In the genomic region with DNA sequence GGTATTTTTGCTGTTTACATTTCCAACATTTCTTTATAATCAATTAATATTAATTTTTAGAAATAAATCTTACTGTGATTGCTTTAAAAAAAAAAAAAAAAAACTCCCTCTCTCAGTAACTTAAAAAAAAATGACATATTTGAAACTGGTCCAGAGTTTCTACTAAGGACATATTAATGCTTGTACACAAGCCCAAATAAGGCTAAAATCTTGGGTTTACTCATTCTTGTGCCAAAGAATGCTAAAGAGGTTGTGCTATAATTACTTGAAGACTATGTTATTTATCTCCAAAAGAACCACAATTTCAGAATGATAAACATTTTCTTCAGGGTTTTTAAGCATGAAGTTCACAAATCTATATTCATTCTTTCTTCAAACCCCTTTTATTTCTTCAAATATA, we compare ENCODE assay signal across 15 cellular contexts. TPM values are rescaled to one million over a fixed set of nuclear protein-coding genes. Genes with fewer than 3 reads are reported as not detected.
DNase-seq lines count a peak whose midpoint lies in the region; ATAC-seq, FAIRE-seq and TF ChIP-seq lines count a peak whose summit lies in the region.
"Had no signal": no experiment of that assay in that cellular context is flagged by ENCODE, and none has a peak within 500 bp of the region (broad histone marks: within the 10 kb centered on the region; RNA-seq: fewer than 3 reads in every experiment).

No MANE protein-coding gene starts in this region.

- peak overlapping the region; percentile 68 for H3K27ac Mint-ChIP-seq in activated naive CD4-positive, alpha-beta T cell treated with anti-CD3 and anti-CD28 coated beads, Interleukin-2, amount 50 U/mL, for 24 hours
- H3K27ac Mint-ChIP-seq: activated T-helper 2 cell treated with anti-CD3 and anti-CD28 coated beads, Interferon-gamma antibody, Interleukin-2, Interleukin-4, amounts not matched to agents 10 μg/mL and 5 μg/mL and 100 μg/mL, durations not matched to agents 14 hours and 24 hours and 36 hours had no signal

- DNase-seq in activated naive CD4-positive, alpha-beta T cell treated with anti-CD3 and anti-CD28 coated beads, Interleukin-2, amount 50 U/mL, for 16 hours, result no peak
- peak; percentile 39 for DNase-seq in astrocyte of the hippocampus (ENCODE audit: low read depth, low spot score)
- DNase-seq in lower lobe of right lung, result no peak
- no peak for DNase-seq in transverse colon
- DNase-seq in HTR-8/SVneo (ENCODE audit: insufficient read length, low spot score), result no peak
- DNase-seq in SKM-1 (lab: John Stamatoyannopoulos, UW; ENCODE audit: unreplicated experiment), result no peak
- DNase-seq: 8988T; activated CD4-positive, alpha-beta T cell treated with anti-CD3 and anti-CD28 coated beads for 1 hour; NK-92 treated with Interleukin-12 subunit alpha and Interleukin-12 subunit beta, amount 100 ng/mL, for 24 hours had no signal

- H3K4me1 ChIP-seq in lower lobe of right lung (peaks cover 35% of the 10 kb centered on the region), transverse colon (peaks cover 0 to 43% (median 23%) of the 10 kb centered on the region in 4 donors)

- in situ Hi-C loops in transverse colon (cut with MboI; ENCODE audit: low pct_ligation_motif_present in 1 of 4, low pct_unique_long_range_greater_than_20kb in 1 of 4, low sequenced_read_pairs in 3 of 4), result no loop called here

- H3K36me3 Mint-ChIP-seq in activated naive CD4-positive, alpha-beta T cell treated with anti-CD3 and anti-CD28 coated beads, Interleukin-2, amount 50 U/mL, for 24 hours, result peaks cover 13% of the 10 kb centered on the region

- H3K27me3 Mint-ChIP-seq in activated naive CD4-positive, alpha-beta T cell treated with anti-CD3 and anti-CD28 coated beads, Interleukin-2, amount 50 U/mL, for 24 hours, result no peaks in the 10 kb centered on the region

- no peaks in the 10 kb centered on the region for H3K9me3 Mint-ChIP-seq in activated naive CD4-positive, alpha-beta T cell treated with anti-CD3 and anti-CD28 coated beads, Interleukin-2, amount 50 U/mL, for 24 hours
- H3K9me3 Mint-ChIP-seq: activated T-helper 2 cell treated with anti-CD3 and anti-CD28 coated beads, Interferon-gamma antibody, Interleukin-2, Interleukin-4, amounts not matched to agents 10 μg/mL and 5 μg/mL and 100 μg/mL, durations not matched to agents 14 hours and 24 hours and 36 hours had no signal

- no peak overlapping the region for H3K4me3 Mint-ChIP-seq in activated naive CD4-positive, alpha-beta T cell treated with anti-CD3 and anti-CD28 coated beads, Interleukin-2, amount 50 U/mL, for 24 hours

- intact Hi-C loops in lower lobe of right lung (cut with DNase I), result no loop called here
- intact Hi-C loops in transverse colon (cut with DNase I; ENCODE audit: low total_unique reads), result no loop called here

- FAIRE-seq in HTR-8/SVneo (lab: Jason Lieb, UNC), result no peak
- FAIRE-seq: GM12892, HepG2 had no signal

- H3K9me3 ChIP-seq in lower lobe of right lung (no peaks in the 10 kb centered on the region), transverse colon (no peaks in the 10 kb centered on the region)

- no peak for TF ChIP-seq POLR2A in transverse colon (IDR thresholded peaks at IDR 0.05)

- TF ChIP-seq CTCF in lower lobe of right lung (IDR thresholded peaks at IDR 0.05), result no peak
- no peak for TF ChIP-seq CTCF in transverse colon (IDR thresholded peaks at IDR 0.05)

- no peak for TF ChIP-seq EP300 in transverse colon (IDR thresholded peaks at IDR 0.05; ENCODE audit: low read depth)

- H3K36me3 ChIP-seq in lower lobe of right lung, result peaks cover 72% of the 10 kb centered on the region
- peaks cover 0 to 55% (median 8%) of the 10 kb centered on the region in 4 donors for H3K36me3 ChIP-seq in transverse colon

- ATAC-seq in lower lobe of right lung (no peak), GM18519 (IDR thresholded peaks at IDR 0.05; ENCODE audit: low FRiP score, unreplicated experiment) (no peak)
- ATAC-seq: HCT116, HepG2 had no signal

- no peaks in the 10 kb centered on the region for H3K27me3 ChIP-seq in lower lobe of right lung (ENCODE audit: low read depth)
- no peaks in the 10 kb centered on the region for H3K27me3 ChIP-seq in transverse colon

- peak overlapping the region; percentile 59 for H3K27ac ChIP-seq in lower lobe of right lung
- H3K27ac ChIP-seq in transverse colon, result peak overlapping the region; percentile 54 to 70 (median 58)

- H3K4me1 Mint-ChIP-seq in activated naive CD4-positive, alpha-beta T cell treated with anti-CD3 and anti-CD28 coated beads, Interleukin-2, amount 50 U/mL, for 24 hours, result peaks cover 47% of the 10 kb centered on the region

- H3K4me3 ChIP-seq in lower lobe of right lung (no peak overlapping the region), transverse colon (no peak overlapping the region)

RNA-seq across cellular contexts. Expression of a gene that starts 39.4 kb away (rescaled TPM):
- total RNA-seq in lower lobe of right lung, result 27.9 TPM
- 10 to 100 TPM; 24.3 to 42.1 (median 28.8) TPM for total RNA-seq in transverse colon
